10 cellular contexts compared by ENCODE assay signal in the genomic region with DNA sequence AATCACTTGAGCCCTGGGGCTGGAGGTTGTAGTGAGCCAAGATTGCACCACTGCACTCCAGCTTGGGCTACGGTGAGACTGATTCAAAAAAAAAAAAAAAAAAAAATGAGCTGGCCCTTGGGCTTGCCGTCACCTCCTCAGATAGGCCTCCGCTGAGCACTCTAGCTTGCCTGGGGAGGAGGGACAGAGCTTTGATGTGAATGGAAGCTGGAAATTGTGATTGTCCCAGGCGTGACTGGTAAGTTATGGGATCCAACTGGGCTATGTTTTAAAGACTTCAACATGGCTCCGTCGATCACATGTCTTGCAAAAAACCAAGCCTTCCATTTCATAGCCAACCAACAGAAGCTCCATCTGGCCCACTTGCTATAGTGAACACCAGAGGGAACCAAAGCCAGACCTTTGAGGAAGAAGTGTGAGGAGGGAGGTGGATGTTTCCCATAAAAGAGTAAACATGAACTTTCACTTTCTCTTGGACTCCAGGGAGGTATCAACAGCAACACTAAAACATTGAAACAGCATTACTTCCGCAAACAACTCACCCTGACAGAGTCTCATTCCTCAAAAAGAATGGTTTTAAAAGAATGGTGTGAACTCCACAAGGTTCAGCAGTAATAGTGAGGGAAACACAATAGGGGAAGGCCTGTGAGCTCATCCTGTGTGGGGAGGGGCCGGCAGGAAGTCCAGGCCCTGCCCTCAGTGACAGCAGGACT. TPM values are rescaled to one million over a fixed set of nuclear protein-coding genes. Genes with fewer than 3 reads are reported as not detected.
DNase-seq lines count a peak whose midpoint lies in the region; ATAC-seq and TF ChIP-seq lines count a peak whose summit lies in the region.
"Had no signal": no experiment of that assay in that cellular context is flagged by ENCODE, and none has a peak within 500 bp of the region (broad histone marks: within the 10 kb centered on the region; RNA-seq: fewer than 3 reads in every experiment).

No MANE protein-coding gene starts in this region.

- H3K36me3 ChIP-seq in Peyer's patch (no peaks in the 10 kb centered on the region), parathyroid adenoma (ENCODE audit: control insufficient read depth, insufficient read depth, low read length) (no peaks in the 10 kb centered on the region)

- ATAC-seq in GM18520 (IDR thresholded peaks at IDR 0.05; ENCODE audit: unreplicated experiment) (peak; percentile 46), HG02981 (IDR thresholded peaks at IDR 0.05; ENCODE audit: unreplicated experiment) (peak; percentile 76)

- H3K4me2 ChIP-seq in parathyroid adenoma (ENCODE audit: low read length): no peak overlapping the region
- H3K4me2 ChIP-seq: KMS-11 had no signal

- H3K27me3 ChIP-seq in Peyer's patch (no peaks in the 10 kb centered on the region), parathyroid adenoma (ENCODE audit: control insufficient read depth, insufficient read depth, low read length) (no peaks in the 10 kb centered on the region)

- DNase-seq in AG08395 (ENCODE audit: low spot score) (peak; percentile 58), Peyer's patch (no peak), fibroblast of gingiva (ENCODE audit: low read depth) (peak; percentile 80), KG1 (lab: John Stamatoyannopoulos, UW) (no peak)
- no peak for DNase-seq in activated effector memory CD4-positive, alpha-beta T cell treated with anti-CD3 and anti-CD28 coated beads, Interleukin-2, amount 50 U/mL, for 16 hours

- TF ChIP-seq CTCF in Peyer's patch (IDR thresholded peaks at IDR 0.05) (peak in 4 of 6 experiments; percentile 5 to 49 (median 42)), parathyroid adenoma (IDR thresholded peaks at IDR 0.05) (peak; percentile 22)

- peaks cover 0 to 9% (median 3%) of the 10 kb centered on the region in 4 donors for H3K9me3 ChIP-seq in Peyer's patch
- no peaks in the 10 kb centered on the region for H3K9me3 ChIP-seq in parathyroid adenoma (ENCODE audit: control insufficient read depth, low read length)

- no peaks in the 10 kb centered on the region for H3K79me2 ChIP-seq in parathyroid adenoma

- H3K4me1 ChIP-seq in Peyer's patch (no peaks in the 10 kb centered on the region), parathyroid adenoma (no peaks in the 10 kb centered on the region)

- no peak for TF ChIP-seq POLR2A in Peyer's patch (IDR thresholded peaks at IDR 0.05)

- H3K27ac ChIP-seq in Peyer's patch (peak overlapping the region in 1 of 4 donors; percentile 4), parathyroid adenoma (peak overlapping the region; percentile 9)
- H3K27ac ChIP-seq: KMS-11 had no signal

- no peak overlapping the region for H3K9ac ChIP-seq in parathyroid adenoma
- H3K9ac ChIP-seq: KMS-11 had no signal

- H2AFZ ChIP-seq in parathyroid adenoma: peak overlapping the region; percentile 23

- H3K4me3 ChIP-seq in Peyer's patch (no peak overlapping the region), parathyroid adenoma (ENCODE audit: low read depth, low read length) (no peak overlapping the region)
- H3K4me3 ChIP-seq: skin epidermis had no signal

RNA-seq across cellular contexts. Expression of a gene that starts 59.3 kb away (rescaled TPM):
- total RNA-seq in Peyer's patch: 1 to 10 TPM in 1 of 4 donors, not detected in 3; 1.2 TPM

Comparison
In these comparisons a context has a peak if more than half of its experiments do, and no peak if none do; other contexts are left out.
1. DNase-seq: peak in AG08395 (single experiment) and fibroblast of gingiva (single experiment); none in Peyer's patch (0 of 3), KG1 (single experiment) and activated effector memory CD4-positive, alpha-beta T cell treated with anti-CD3 and anti-CD28 coated beads, Interleukin-2, amount 50 U/mL, for 16 hours (single experiment).